ENCODE assay signal across 1 cellular context in the genomic region with DNA sequence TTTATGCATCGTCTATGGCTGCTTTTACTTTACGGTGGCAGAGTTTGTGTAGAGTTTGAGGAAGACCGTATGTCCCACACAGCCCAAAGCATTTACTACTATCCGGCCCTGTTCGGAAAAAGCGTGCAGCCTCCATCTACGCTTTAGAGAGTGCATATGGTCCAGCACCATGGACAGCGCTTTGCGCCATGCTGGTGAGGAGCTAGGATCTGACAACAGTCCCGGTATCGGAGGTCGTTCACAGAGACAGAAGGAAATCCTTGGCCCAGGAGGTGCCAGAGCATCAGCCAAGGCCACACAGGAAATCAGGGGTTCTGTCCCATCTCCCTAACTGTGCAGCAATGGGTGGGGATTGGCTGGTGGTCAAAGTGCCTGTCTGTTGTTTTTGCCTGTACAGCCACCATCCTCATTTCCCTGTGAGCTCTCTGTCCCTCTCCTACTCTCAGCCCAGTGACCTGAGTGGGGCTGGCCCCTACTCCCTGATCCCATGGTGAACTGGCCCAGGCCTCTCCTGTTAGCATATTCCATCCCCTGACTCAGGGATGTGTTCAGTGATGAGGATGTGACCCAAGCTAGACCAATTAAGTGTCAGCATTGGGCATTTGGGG.
A peak's percentile ranks its signal among the peaks of the same experiment; 100 is the strongest.
TF ChIP-seq lines count a peak whose summit lies in the region.

No MANE protein-coding gene starts in this region.

TF ChIP-seq in neural cell, 6 proteins besides CTCF, POLR2A, EP300 and RAD21:
- TF ChIP-seq, protein P1, sequence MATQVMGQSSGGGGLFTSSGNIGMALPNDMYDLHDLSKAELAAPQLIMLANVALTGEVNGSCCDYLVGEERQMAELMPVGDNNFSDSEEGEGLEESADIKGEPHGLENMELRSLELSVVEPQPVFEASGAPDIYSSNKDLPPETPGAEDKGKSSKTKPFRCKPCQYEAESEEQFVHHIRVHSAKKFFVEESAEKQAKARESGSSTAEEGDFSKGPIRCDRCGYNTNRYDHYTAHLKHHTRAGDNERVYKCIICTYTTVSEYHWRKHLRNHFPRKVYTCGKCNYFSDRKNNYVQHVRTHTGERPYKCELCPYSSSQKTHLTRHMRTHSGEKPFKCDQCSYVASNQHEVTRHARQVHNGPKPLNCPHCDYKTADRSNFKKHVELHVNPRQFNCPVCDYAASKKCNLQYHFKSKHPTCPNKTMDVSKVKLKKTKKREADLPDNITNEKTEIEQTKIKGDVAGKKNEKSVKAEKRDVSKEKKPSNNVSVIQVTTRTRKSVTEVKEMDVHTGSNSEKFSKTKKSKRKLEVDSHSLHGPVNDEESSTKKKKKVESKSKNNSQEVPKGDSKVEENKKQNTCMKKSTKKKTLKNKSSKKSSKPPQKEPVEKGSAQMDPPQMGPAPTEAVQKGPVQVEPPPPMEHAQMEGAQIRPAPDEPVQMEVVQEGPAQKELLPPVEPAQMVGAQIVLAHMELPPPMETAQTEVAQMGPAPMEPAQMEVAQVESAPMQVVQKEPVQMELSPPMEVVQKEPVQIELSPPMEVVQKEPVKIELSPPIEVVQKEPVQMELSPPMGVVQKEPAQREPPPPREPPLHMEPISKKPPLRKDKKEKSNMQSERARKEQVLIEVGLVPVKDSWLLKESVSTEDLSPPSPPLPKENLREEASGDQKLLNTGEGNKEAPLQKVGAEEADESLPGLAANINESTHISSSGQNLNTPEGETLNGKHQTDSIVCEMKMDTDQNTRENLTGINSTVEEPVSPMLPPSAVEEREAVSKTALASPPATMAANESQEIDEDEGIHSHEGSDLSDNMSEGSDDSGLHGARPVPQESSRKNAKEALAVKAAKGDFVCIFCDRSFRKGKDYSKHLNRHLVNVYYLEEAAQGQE (IDR thresholded peaks at IDR 0.05; ENCODE audit: borderline replicate concordance) = peak; percentile 79
- TF ChIP-seq EZH2 (IDR thresholded peaks at IDR 0.05; ENCODE audit: borderline replicate concordance, insufficient read depth, low read length, poor library complexity, severe bottlenecking) (no peak), MXI1 (conservative IDR thresholded peaks at IDR 0.05; ENCODE audit: poor library complexity, severe bottlenecking) (no peak), SMC3 (conservative IDR thresholded peaks at IDR 0.05; ENCODE audit: poor library complexity) (no peak)
